1 cellular context compared by ENCODE assay signal in the genomic region with DNA sequence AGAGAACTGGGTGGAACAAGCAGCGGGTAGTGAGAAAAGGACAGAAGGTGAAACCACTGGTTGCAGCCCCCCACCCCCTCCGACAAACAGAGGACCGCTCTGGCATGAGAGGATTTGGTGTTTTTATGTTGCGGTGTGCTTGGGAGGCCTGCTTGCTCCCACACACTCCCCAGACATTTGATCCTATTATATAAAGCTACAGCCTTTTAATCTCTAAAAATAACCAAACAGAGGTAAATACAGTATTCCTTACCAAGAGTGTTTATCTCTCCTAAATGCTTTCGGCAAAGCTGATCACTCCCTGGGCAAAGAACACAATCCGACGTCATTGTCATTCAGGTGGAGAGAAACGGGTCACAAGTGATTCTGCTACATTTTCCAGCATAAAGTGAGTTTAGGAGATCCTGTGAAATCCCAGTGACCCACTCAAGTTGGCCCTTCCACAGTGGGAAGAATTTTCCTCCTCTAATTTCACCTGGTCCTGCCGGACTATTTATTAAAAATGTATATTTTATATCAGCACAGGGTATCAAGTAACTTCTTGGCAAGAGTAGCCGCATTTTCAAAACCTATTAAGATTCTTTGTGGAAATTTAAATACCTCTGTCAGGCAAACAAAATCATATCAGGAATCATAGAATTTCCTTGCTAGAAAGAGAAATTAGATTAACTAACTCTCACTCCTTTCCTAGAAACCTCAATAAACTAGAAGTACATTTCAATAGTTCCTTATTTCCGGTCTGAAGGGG.
TF ChIP-seq lines count a peak whose summit lies in the region.

No MANE protein-coding gene starts in this region.

TF ChIP-seq in H1, 55 proteins besides CTCF, POLR2A, EP300 and RAD21:
- TF ChIP-seq RXRA (IDR thresholded peaks at IDR 0.05; ENCODE audit: insufficient read depth, low read depth, low read length) (no peak), CHD1 (IDR thresholded peaks at IDR 0.05; ENCODE audit: low read depth, low read length) (no peak), MAFK (IDR thresholded peaks at IDR 0.05; ENCODE audit: low read depth, low read length) (no peak), ZNF274 (IDR thresholded peaks at IDR 0.05; ENCODE audit: borderline replicate concordance, extremely low read depth, low read length) (no peak), SIX5 (IDR thresholded peaks at IDR 0.05; ENCODE audit: low read depth, low read length) (no peak), TAF7 (optimal IDR thresholded peaks at IDR 0.05; ENCODE audit: borderline replicate concordance, low read depth, low read length) (no peak), CBX5 (IDR thresholded peaks at IDR 0.05; ENCODE audit: low read depth, low read length) (no peak)
- TF ChIP-seq, protein P1, sequence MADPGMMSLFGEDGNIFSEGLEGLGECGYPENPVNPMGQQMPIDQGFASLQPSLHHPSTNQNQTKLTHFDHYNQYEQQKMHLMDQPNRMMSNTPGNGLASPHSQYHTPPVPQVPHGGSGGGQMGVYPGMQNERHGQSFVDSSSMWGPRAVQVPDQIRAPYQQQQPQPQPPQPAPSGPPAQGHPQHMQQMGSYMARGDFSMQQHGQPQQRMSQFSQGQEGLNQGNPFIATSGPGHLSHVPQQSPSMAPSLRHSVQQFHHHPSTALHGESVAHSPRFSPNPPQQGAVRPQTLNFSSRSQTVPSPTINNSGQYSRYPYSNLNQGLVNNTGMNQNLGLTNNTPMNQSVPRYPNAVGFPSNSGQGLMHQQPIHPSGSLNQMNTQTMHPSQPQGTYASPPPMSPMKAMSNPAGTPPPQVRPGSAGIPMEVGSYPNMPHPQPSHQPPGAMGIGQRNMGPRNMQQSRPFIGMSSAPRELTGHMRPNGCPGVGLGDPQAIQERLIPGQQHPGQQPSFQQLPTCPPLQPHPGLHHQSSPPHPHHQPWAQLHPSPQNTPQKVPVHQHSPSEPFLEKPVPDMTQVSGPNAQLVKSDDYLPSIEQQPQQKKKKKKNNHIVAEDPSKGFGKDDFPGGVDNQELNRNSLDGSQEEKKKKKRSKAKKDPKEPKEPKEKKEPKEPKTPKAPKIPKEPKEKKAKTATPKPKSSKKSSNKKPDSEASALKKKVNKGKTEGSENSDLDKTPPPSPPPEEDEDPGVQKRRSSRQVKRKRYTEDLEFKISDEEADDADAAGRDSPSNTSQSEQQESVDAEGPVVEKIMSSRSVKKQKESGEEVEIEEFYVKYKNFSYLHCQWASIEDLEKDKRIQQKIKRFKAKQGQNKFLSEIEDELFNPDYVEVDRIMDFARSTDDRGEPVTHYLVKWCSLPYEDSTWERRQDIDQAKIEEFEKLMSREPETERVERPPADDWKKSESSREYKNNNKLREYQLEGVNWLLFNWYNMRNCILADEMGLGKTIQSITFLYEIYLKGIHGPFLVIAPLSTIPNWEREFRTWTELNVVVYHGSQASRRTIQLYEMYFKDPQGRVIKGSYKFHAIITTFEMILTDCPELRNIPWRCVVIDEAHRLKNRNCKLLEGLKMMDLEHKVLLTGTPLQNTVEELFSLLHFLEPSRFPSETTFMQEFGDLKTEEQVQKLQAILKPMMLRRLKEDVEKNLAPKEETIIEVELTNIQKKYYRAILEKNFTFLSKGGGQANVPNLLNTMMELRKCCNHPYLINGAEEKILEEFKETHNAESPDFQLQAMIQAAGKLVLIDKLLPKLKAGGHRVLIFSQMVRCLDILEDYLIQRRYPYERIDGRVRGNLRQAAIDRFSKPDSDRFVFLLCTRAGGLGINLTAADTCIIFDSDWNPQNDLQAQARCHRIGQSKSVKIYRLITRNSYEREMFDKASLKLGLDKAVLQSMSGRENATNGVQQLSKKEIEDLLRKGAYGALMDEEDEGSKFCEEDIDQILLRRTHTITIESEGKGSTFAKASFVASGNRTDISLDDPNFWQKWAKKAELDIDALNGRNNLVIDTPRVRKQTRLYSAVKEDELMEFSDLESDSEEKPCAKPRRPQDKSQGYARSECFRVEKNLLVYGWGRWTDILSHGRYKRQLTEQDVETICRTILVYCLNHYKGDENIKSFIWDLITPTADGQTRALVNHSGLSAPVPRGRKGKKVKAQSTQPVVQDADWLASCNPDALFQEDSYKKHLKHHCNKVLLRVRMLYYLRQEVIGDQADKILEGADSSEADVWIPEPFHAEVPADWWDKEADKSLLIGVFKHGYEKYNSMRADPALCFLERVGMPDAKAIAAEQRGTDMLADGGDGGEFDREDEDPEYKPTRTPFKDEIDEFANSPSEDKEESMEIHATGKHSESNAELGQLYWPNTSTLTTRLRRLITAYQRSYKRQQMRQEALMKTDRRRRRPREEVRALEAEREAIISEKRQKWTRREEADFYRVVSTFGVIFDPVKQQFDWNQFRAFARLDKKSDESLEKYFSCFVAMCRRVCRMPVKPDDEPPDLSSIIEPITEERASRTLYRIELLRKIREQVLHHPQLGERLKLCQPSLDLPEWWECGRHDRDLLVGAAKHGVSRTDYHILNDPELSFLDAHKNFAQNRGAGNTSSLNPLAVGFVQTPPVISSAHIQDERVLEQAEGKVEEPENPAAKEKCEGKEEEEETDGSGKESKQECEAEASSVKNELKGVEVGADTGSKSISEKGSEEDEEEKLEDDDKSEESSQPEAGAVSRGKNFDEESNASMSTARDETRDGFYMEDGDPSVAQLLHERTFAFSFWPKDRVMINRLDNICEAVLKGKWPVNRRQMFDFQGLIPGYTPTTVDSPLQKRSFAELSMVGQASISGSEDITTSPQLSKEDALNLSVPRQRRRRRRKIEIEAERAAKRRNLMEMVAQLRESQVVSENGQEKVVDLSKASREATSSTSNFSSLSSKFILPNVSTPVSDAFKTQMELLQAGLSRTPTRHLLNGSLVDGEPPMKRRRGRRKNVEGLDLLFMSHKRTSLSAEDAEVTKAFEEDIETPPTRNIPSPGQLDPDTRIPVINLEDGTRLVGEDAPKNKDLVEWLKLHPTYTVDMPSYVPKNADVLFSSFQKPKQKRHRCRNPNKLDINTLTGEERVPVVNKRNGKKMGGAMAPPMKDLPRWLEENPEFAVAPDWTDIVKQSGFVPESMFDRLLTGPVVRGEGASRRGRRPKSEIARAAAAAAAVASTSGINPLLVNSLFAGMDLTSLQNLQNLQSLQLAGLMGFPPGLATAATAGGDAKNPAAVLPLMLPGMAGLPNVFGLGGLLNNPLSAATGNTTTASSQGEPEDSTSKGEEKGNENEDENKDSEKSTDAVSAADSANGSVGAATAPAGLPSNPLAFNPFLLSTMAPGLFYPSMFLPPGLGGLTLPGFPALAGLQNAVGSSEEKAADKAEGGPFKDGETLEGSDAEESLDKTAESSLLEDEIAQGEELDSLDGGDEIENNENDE (IDR thresholded peaks at IDR 0.05; ENCODE audit: insufficient replicate concordance, low read length): no peak
